In genomic region chr2:55416826-55417568, GRCh38 we compare ENCODE assay signal across 12 cellular contexts. TPM values are rescaled to one million over a fixed set of nuclear protein-coding genes. Genes with fewer than 3 reads are reported as not detected.
DNase-seq lines count a peak whose midpoint lies in the region; ATAC-seq and TF ChIP-seq lines count a peak whose summit lies in the region.
"Had no signal": no experiment of that assay in that cellular context is flagged by ENCODE, and none has a peak within 500 bp of the region (broad histone marks: within the 10 kb centered on the region; RNA-seq: fewer than 3 reads in every experiment).

No MANE protein-coding gene starts in this region.

- peaks cover 4 to 42% (median 33%) of the 10 kb centered on the region in 4 donors for H3K4me1 Mint-ChIP-seq in CD4-positive, CD25-positive, alpha-beta regulatory T cell

- no peak for TF ChIP-seq CTCF in astrocyte of the cerebellum (IDR thresholded peaks at IDR 0.05; ENCODE audit: low read depth, low read length, missing control alignments)

- no peak overlapping the region for H2AFZ ChIP-seq in Karpas-422 (ENCODE audit: low read length)

- in situ Hi-C loops in astrocyte of the cerebellum (cut with HindIII; ENCODE audit: low sequenced_read_pairs) = no loop called here

- no peaks in the 10 kb centered on the region for H3K36me3 Mint-ChIP-seq in CD4-positive, CD25-positive, alpha-beta regulatory T cell

- DNase-seq in CD4-positive, CD25-positive, alpha-beta regulatory T cell = no peak
- DNase-seq in Karpas-422 (peak; percentile 82), astrocyte of the cerebellum (ENCODE audit: low read depth) (no peak), NCI-H748 treated with DMSO at 0.1 percent for 48 hours (lab: John Stamatoyannopoulos, UW) (no peak), HuH-7 (ENCODE audit: low spot score) (no peak)
- DNase-seq: activated naive CD4-positive, alpha-beta T cell treated with anti-CD3 and anti-CD28 coated beads, Interleukin-2, amount 50 U/mL, for 16 hours; DMS79 treated with DMSO at 0.1 percent for 48 hours; NCI-H446 had no signal

- peak overlapping the region; percentile 47 for H3K27ac ChIP-seq in CD4-positive, CD25-positive, alpha-beta regulatory T cell (ENCODE audit: insufficient read depth, low read length, poor library complexity, severe bottlenecking)
- H3K27ac ChIP-seq in Karpas-422 (ENCODE audit: low read length) (peak overlapping the region; percentile 84), mesodermal cell (ENCODE audit: low read depth, low read length, severe bottlenecking) (no peak overlapping the region)
- H3K27ac ChIP-seq: VCaP had no signal

- H3K4me2 ChIP-seq in Karpas-422 (ENCODE audit: low read depth, low read length, poor library complexity, severe bottlenecking) = peak overlapping the region; percentile 94

- no peaks in the 10 kb centered on the region for H3K36me3 ChIP-seq in CD4-positive, CD25-positive, alpha-beta regulatory T cell (ENCODE audit: control insufficient read depth, insufficient read depth, low read length)
- H3K36me3 ChIP-seq in Karpas-422 (ENCODE audit: insufficient read depth, low read length) = peaks cover 35% of the 10 kb centered on the region
- peaks cover 31% of the 10 kb centered on the region for H3K36me3 ChIP-seq in mesodermal cell (ENCODE audit: control insufficient read depth, insufficient read depth, low read length)

- no peaks in the 10 kb centered on the region for H3K27me3 ChIP-seq in CD4-positive, CD25-positive, alpha-beta regulatory T cell (ENCODE audit: control insufficient read depth, insufficient read depth, low read length)
- H3K27me3 ChIP-seq in Karpas-422 (ENCODE audit: low read length) = no peaks in the 10 kb centered on the region

- H3K9me3 ChIP-seq in CD4-positive, CD25-positive, alpha-beta regulatory T cell (ENCODE audit: control insufficient read depth in 2 of 2, low read length in 2 of 2) = no peaks in the 10 kb centered on the region
- no peaks in the 10 kb centered on the region for H3K9me3 ChIP-seq in Karpas-422 (ENCODE audit: low read length)
- H3K9me3 ChIP-seq in mesodermal cell (ENCODE audit: control insufficient read depth, low read length) = no peaks in the 10 kb centered on the region

- H3K9ac ChIP-seq in Karpas-422 (ENCODE audit: low read length) = peak overlapping the region; percentile 94

- no peak overlapping the region for H3K4me3 ChIP-seq in CD4-positive, CD25-positive, alpha-beta regulatory T cell (ENCODE audit: low read depth, low read length)
- peak overlapping the region; percentile 83 for H3K4me3 ChIP-seq in Karpas-422 (ENCODE audit: low read length)
- peak overlapping the region; percentile 84 for H3K4me3 ChIP-seq in astrocyte of the cerebellum (ENCODE audit: low read depth, low read length)
- H3K4me3 ChIP-seq in mesodermal cell (ENCODE audit: extremely low read depth, insufficient read depth, low read length, poor library complexity, severe bottlenecking) = peak overlapping the region; percentile 80

- H3K9me2 ChIP-seq in Karpas-422 (replicated peaks; ENCODE audit: insufficient read depth, low read length) = no peaks in the 10 kb centered on the region

- no peak overlapping the region for H3K27ac Mint-ChIP-seq in CD4-positive, CD25-positive, alpha-beta regulatory T cell

- H3K9me3 Mint-ChIP-seq in CD4-positive, CD25-positive, alpha-beta regulatory T cell = no peaks in the 10 kb centered on the region

- H3K79me2 ChIP-seq in Karpas-422 (ENCODE audit: low read length) = peaks cover 81% of the 10 kb centered on the region

- 0% methylated on average over 1 of the region's 5 CpGs; no CpG with 5 or more reads in 1 of the 2 experiments for WGBS in mesodermal cell (ENCODE audit: insufficient coverage in 2 of 2), 2 experiments

- H3K4me3 Mint-ChIP-seq in CD4-positive, CD25-positive, alpha-beta regulatory T cell = peak overlapping the region in 1 of 4 donors; percentile 96

- no peak for ATAC-seq in CD4-positive, CD25-positive, alpha-beta regulatory T cell (ENCODE audit: low read depth in 2 of 2)
- no peak for ATAC-seq in HG03460 (IDR thresholded peaks at IDR 0.05; ENCODE audit: unreplicated experiment)
- ATAC-seq in HG02938 (IDR thresholded peaks at IDR 0.05; ENCODE audit: unreplicated experiment) = no peak

- H4K20me1 ChIP-seq in Karpas-422 (ENCODE audit: insufficient read depth, low read depth, low read length) = 0 out of 2 replicates have a peak, but pooled peaks cover 3% of the 10 kb centered on the region

- peaks cover 13% of the 10 kb centered on the region for H3K27me3 Mint-ChIP-seq in CD4-positive, CD25-positive, alpha-beta regulatory T cell

- peaks cover 19% of the 10 kb centered on the region for H3K4me1 ChIP-seq in CD4-positive, CD25-positive, alpha-beta regulatory T cell (ENCODE audit: control insufficient read depth, insufficient read depth, low read length, poor library complexity, severe bottlenecking)
- H3K4me1 ChIP-seq in Karpas-422 (ENCODE audit: low read length) (peaks cover 42% of the 10 kb centered on the region), mesodermal cell (ENCODE audit: control insufficient read depth, insufficient read depth, low read length, poor library complexity, severe bottlenecking) (peaks cover 5% of the 10 kb centered on the region)

RNA-seq across cellular contexts. Expression of gene CCDC88A, which starts 2.7 kb away (rescaled TPM):
- total RNA-seq in CD4-positive, CD25-positive, alpha-beta regulatory T cell = 19.1 TPM
- 1 to 10 TPM; 1.4 to 2.6 (median 2.2) TPM for polyA plus RNA-seq in CD4-positive, CD25-positive, alpha-beta regulatory T cell
- 129 and 262 TPM in 2 replicates for total RNA-seq in Karpas-422 (2014; rRNA removed; shearing (Covaris generic); ENCODE audit: low replicate concordance)
- polyA plus RNA-seq in mesodermal cell (2013, experiment 1 of 2) = 50.8 TPM
- polyA plus RNA-seq in mesodermal cell (2013, experiment 2 of 2) = 59.1 TPM
